8 cellular contexts compared by ENCODE assay signal in the genomic region with DNA sequence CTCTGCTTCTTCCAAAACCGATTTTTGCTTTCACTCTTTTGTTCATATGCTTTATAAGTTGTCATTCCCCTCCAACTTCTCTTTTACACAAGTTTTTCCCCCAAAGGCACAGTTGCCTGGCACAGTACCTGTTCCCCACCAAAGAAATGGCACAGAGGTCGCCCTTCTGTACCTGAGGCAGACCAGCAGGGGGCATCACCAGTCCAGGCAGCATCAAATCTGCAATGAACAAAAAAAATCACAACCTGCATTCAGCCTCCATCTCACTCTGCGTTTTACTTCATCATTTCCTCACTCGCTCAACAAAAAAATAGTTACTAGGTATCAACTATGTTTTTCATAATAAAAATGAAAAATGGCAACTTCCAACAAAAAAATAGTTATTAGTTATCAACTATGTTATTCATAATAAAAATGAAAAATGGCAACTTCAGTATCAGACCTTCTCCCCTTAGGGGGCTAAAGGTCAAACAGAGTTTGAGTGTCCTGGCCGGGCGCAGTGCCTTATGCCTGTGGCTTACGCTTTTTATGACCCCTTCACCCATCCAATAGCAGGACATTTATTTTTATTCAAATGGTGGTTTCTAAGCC. TPM values are rescaled to one million over a fixed set of nuclear protein-coding genes. Genes with fewer than 3 reads are reported as not detected.
A peak's percentile ranks its signal among the peaks of the same experiment; 100 is the strongest.
DNase-seq lines count a peak whose midpoint lies in the region; TF ChIP-seq lines count a peak whose summit lies in the region.

No MANE protein-coding gene starts in this region.

- H3K27ac ChIP-seq in esophagus squamous epithelium (no peak overlapping the region), spleen (no peak overlapping the region)

- TF ChIP-seq POLR2A in esophagus squamous epithelium (IDR thresholded peaks at IDR 0.05): no peak
- no peak for TF ChIP-seq POLR2A in spleen (IDR thresholded peaks at IDR 0.05)

- peaks cover 3 to 22% (median 7%) of the 10 kb centered on the region in 3 donors for H3K4me1 ChIP-seq in esophagus squamous epithelium
- peaks cover 7 to 43% (median 14%) of the 10 kb centered on the region in 6 donors for H3K4me1 ChIP-seq in spleen

- H3K27me3 ChIP-seq in esophagus squamous epithelium (no peaks in the 10 kb centered on the region), spleen (replicated peaks in 1 of 7) (no peaks in the 10 kb centered on the region)

- intact Hi-C loops in esophagus squamous epithelium (cut with DNase I) (no loop called here), spleen (cut with DNase I; ENCODE audit: low total_unique reads) (no loop called here)

- DNase-seq in activated gamma-delta T cell treated with Interleukin-2 at 50 U/mL for 16 hours (peak; percentile 53), activated gamma-delta T cell (lab: John Stamatoyannopoulos, UW) (no peak), NCI-H510A (lab: John Stamatoyannopoulos, UW) (peak; percentile 3), esophagus squamous epithelium (lab: John Stamatoyannopoulos, UW) (no peak), spleen (no peak), HPDE6-E6E7 (ENCODE audit: extremely low spot score) (no peak), HuH-7.5 (ENCODE audit: low spot score) (no peak)
- DNase-seq in activated CD8-positive, alpha-beta memory T cell treated with anti-CD3 and anti-CD28 coated beads, Interleukin-2, amount 50 U/mL, for 24 hours (ENCODE audit: extremely low read depth): peak; percentile 23

- TF ChIP-seq CTCF in esophagus squamous epithelium (IDR thresholded peaks at IDR 0.05) (peak; percentile 47 to 81 (median 64)), spleen (IDR thresholded peaks at IDR 0.05 in 8 of 11, conservative IDR thresholded peaks at IDR 0.05 in 3 of 11) (peak; percentile 27 to 75 (median 64))

- no peak overlapping the region for H3K4me3 ChIP-seq in esophagus squamous epithelium
- H3K4me3 ChIP-seq in spleen: no peak overlapping the region

- no peaks in the 10 kb centered on the region for H3K9me3 ChIP-seq in esophagus squamous epithelium
- H3K9me3 ChIP-seq in spleen: no peaks in the 10 kb centered on the region

- H3K36me3 ChIP-seq in esophagus squamous epithelium (peaks cover 4 to 79% (median 5%) of the 10 kb centered on the region in 3 donors), spleen (peaks cover 3 to 79% (median 56%) of the 10 kb centered on the region in 6 donors)

- WGBS in esophagus squamous epithelium, 2 donors: 59 to 62% methylated on average over 7 of the region's 7 CpGs
- WGBS in spleen, 5 donors: 70 to 85% (median 75%) methylated on average over 7 of the region's 7 CpGs

RNA-seq across cellular contexts. Expression of a gene that starts 4.1 kb away (rescaled TPM):
- total RNA-seq in esophagus squamous epithelium (10 to 100 TPM; 26.8 to 54.4 (median 42.2) TPM), spleen (10 to 100 TPM; 38.7 to 48.6 (median 43.0) TPM)
- 10 to 100 TPM; 41.8 to 51.6 (median 50.0) TPM for polyA plus RNA-seq in spleen

RNA-seq across cellular contexts. Expression of a gene that starts 27.1 kb away (rescaled TPM):
- total RNA-seq in esophagus squamous epithelium (1 to 10 TPM; 2.5 to 9.1 (median 4.0) TPM), spleen (1 to 10 TPM; 2.4 to 6.6 (median 4.3) TPM)
- polyA plus RNA-seq in spleen: 1 to 10 TPM in 1 of 3 donors, under 1 TPM in 2; 0.65 to 1.4 (median 0.89) TPM

Comparison
In these comparisons a context has a peak if more than half of its experiments do, and no peak if none do; other contexts are left out.
1. DNase-seq: peak in activated gamma-delta T cell treated with Interleukin-2 at 50 U/mL for 16 hours (single experiment), NCI-H510A (single experiment) and activated CD8-positive, alpha-beta memory T cell treated with anti-CD3 and anti-CD28 coated beads, Interleukin-2, amount 50 U/mL, for 24 hours (single experiment); none in activated gamma-delta T cell (single experiment), esophagus squamous epithelium (single experiment), spleen (single experiment), HPDE6-E6E7 (single experiment) and HuH-7.5 (single experiment).